Comparison of ENCODE assay signal across 21 cellular contexts in genomic region chr6:158672726-158673125, GRCh38. TPM values are rescaled to one million over a fixed set of nuclear protein-coding genes. Genes with fewer than 3 reads are reported as not detected.
DNase-seq lines count a peak whose midpoint lies in the region; ATAC-seq and TF ChIP-seq lines count a peak whose summit lies in the region.
"Had no signal": no experiment of that assay in that cellular context is flagged by ENCODE, and none has a peak within 500 bp of the region (broad histone marks: within the 10 kb centered on the region; RNA-seq: fewer than 3 reads in every experiment).

No MANE protein-coding gene starts in this region.

- peak; percentile 11 for DNase-seq in activated T-cell treated with anti-CD3 and anti-CD28 coated beads, Interleukin-2, amount 50 U/mL, for 24 hours
- DNase-seq in activated T-cell treated with anti-CD3 and anti-CD28 coated beads, Interleukin-2, amount 50 U/mL, for 4 hours: no peak
- peak; percentile 4 for DNase-seq in colonic mucosa
- peak; percentile 14 for DNase-seq in left lobe of liver (ENCODE audit: low spot score)
- no peak for DNase-seq in natural killer cell treated with Interleukin-12 subunit alpha and Interleukin-12 subunit beta and Interleukin-15 and Interleukin-18, amount 100 ng/mL, for 72 hours (ENCODE audit: low spot score)
- DNase-seq in NCI-H82 treated with DMSO at 0.1 percent for 48 hours (lab: John Stamatoyannopoulos, UW; ENCODE audit: unreplicated experiment): no peak
- DNase-seq in DMS 273 treated with DMSO at 0.1 percent for 48 hours (lab: John Stamatoyannopoulos, UW): no peak
- DNase-seq: 8988T; ACHN; AML-193; BE2C; CD4-positive, alpha-beta T cell; CD8-positive, alpha-beta memory T cell; DMS53; GF-D8; GOT3; HFFc6 had no signal

- no peak overlapping the region for H3K27ac Mint-ChIP-seq in activated T-cell treated with anti-CD3 and anti-CD28 coated beads, Interleukin-2, amount 50 U/mL, for 24 hours
- H3K27ac Mint-ChIP-seq in natural killer cell treated with Interleukin-12 subunit alpha and Interleukin-12 subunit beta and Interleukin-15 and Interleukin-18, amount 100 ng/mL, for 72 hours: no peak overlapping the region
- H3K27ac Mint-ChIP-seq: CD4-positive, alpha-beta T cell; HFFc6 had no signal

- H3K36me3 ChIP-seq in colonic mucosa: no peaks in the 10 kb centered on the region
- H3K36me3 ChIP-seq: BE2C, HAP-1 had no signal

- H3K27me3 ChIP-seq in colonic mucosa: no peaks in the 10 kb centered on the region
- H3K27me3 ChIP-seq: BE2C had no signal

- no peak overlapping the region for H3K4me3 ChIP-seq in colonic mucosa
- H3K4me3 ChIP-seq: A549; BLaER1 treated with 17β-estradiol and CSF1 and Interleukin-3, amounts not matched to agents 10 nM and 100 nM; HAP-1 had no signal

- peaks cover 85% of the 10 kb centered on the region for H3K36me3 Mint-ChIP-seq in activated T-cell treated with anti-CD3 and anti-CD28 coated beads, Interleukin-2, amount 50 U/mL, for 24 hours (ENCODE audit: low read depth)
- H3K36me3 Mint-ChIP-seq in activated T-cell treated with anti-CD3 and anti-CD28 coated beads, Interleukin-2, amount 50 U/mL, for 4 hours (ENCODE audit: insufficient read depth): peaks cover 31% of the 10 kb centered on the region
- H3K36me3 Mint-ChIP-seq in natural killer cell treated with Interleukin-12 subunit alpha and Interleukin-12 subunit beta and Interleukin-15 and Interleukin-18, amount 100 ng/mL, for 72 hours: peaks cover 30% of the 10 kb centered on the region

- no peak overlapping the region for H3K27ac ChIP-seq in colonic mucosa
- H3K27ac ChIP-seq: A549; BLaER1 treated with 17β-estradiol and CSF1 and Interleukin-3, amounts not matched to agents 10 nM and 100 nM had no signal

- intact Hi-C loops in colonic mucosa (cut with DNase I): no loop called here

- no peaks in the 10 kb centered on the region for H3K4me1 ChIP-seq in colonic mucosa
- H3K4me1 ChIP-seq: A549, HAP-1 had no signal

- no peak overlapping the region for H3K9ac ChIP-seq in colonic mucosa (ENCODE audit: low read depth in 2 of 2, low read length in 2 of 2)
- H3K9ac ChIP-seq: BLaER1 treated with 17β-estradiol and CSF1 and Interleukin-3, amounts not matched to agents 10 nM and 100 nM had no signal

- peaks cover 21% of the 10 kb centered on the region for H3K4me1 Mint-ChIP-seq in activated T-cell treated with anti-CD3 and anti-CD28 coated beads, Interleukin-2, amount 50 U/mL, for 24 hours (ENCODE audit: low read depth)
- H3K4me1 Mint-ChIP-seq in activated T-cell treated with anti-CD3 and anti-CD28 coated beads, Interleukin-2, amount 50 U/mL, for 4 hours (ENCODE audit: low read depth): peaks cover 7% of the 10 kb centered on the region
- peaks cover 25 to 33% of the 10 kb centered on the region in 2 donors for H3K4me1 Mint-ChIP-seq in natural killer cell treated with Interleukin-12 subunit alpha and Interleukin-12 subunit beta and Interleukin-15 and Interleukin-18, amount 100 ng/mL, for 72 hours (ENCODE audit: low read depth in 2 of 2)

- no peak for TF ChIP-seq CTCF in colonic mucosa (IDR thresholded peaks at IDR 0.05)

- no peaks in the 10 kb centered on the region for H3K9me3 Mint-ChIP-seq in activated T-cell treated with anti-CD3 and anti-CD28 coated beads, Interleukin-2, amount 50 U/mL, for 24 hours
- no peaks in the 10 kb centered on the region for H3K9me3 Mint-ChIP-seq in activated T-cell treated with anti-CD3 and anti-CD28 coated beads, Interleukin-2, amount 50 U/mL, for 4 hours
- no peaks in the 10 kb centered on the region for H3K9me3 Mint-ChIP-seq in natural killer cell treated with Interleukin-12 subunit alpha and Interleukin-12 subunit beta and Interleukin-15 and Interleukin-18, amount 100 ng/mL, for 72 hours
- H3K9me3 Mint-ChIP-seq: CD4-positive, alpha-beta T cell; CD8-positive, alpha-beta memory T cell; HFFc6 had no signal

- H3K9me3 ChIP-seq in colonic mucosa: no peaks in the 10 kb centered on the region
- H3K9me3 ChIP-seq: A549, BE2C, HAP-1 had no signal

- no peaks in the 10 kb centered on the region for H3K27me3 Mint-ChIP-seq in activated T-cell treated with anti-CD3 and anti-CD28 coated beads, Interleukin-2, amount 50 U/mL, for 24 hours
- no peaks in the 10 kb centered on the region for H3K27me3 Mint-ChIP-seq in activated T-cell treated with anti-CD3 and anti-CD28 coated beads, Interleukin-2, amount 50 U/mL, for 4 hours (ENCODE audit: low read depth)
- no peaks in the 10 kb centered on the region for H3K27me3 Mint-ChIP-seq in natural killer cell treated with Interleukin-12 subunit alpha and Interleukin-12 subunit beta and Interleukin-15 and Interleukin-18, amount 100 ng/mL, for 72 hours
- H3K27me3 Mint-ChIP-seq: CD4-positive, alpha-beta T cell; CD8-positive, alpha-beta memory T cell had no signal

- no peak overlapping the region for H3K4me3 Mint-ChIP-seq in activated T-cell treated with anti-CD3 and anti-CD28 coated beads, Interleukin-2, amount 50 U/mL, for 24 hours
- no peak overlapping the region for H3K4me3 Mint-ChIP-seq in activated T-cell treated with anti-CD3 and anti-CD28 coated beads, Interleukin-2, amount 50 U/mL, for 4 hours
- no peak overlapping the region for H3K4me3 Mint-ChIP-seq in natural killer cell treated with Interleukin-12 subunit alpha and Interleukin-12 subunit beta and Interleukin-15 and Interleukin-18, amount 100 ng/mL, for 72 hours
- H3K4me3 Mint-ChIP-seq: CD14-positive monocyte; CD4-positive, alpha-beta T cell; CD8-positive, alpha-beta memory T cell; HFFc6 had no signal

- no peak for ATAC-seq in activated T-cell treated with anti-CD3 and anti-CD28 coated beads, Interleukin-2, amount 50 U/mL, for 4 hours
- ATAC-seq in left lobe of liver: no peak
- no peak for ATAC-seq in natural killer cell treated with Interleukin-12 subunit alpha and Interleukin-12 subunit beta and Interleukin-15 and Interleukin-18, amount 100 ng/mL, for 72 hours
- ATAC-seq: A549 had no signal

RNA-seq across cellular contexts. Expression of gene SYTL3, which starts 22.9 kb away (rescaled TPM):
- 10 to 100 TPM; 33.6 to 72.6 (median 38.5) TPM for total RNA-seq in activated T-cell treated with anti-CD3 and anti-CD28 coated beads, Interleukin-2, amount 50 U/mL, for 4 hours
- total RNA-seq in colonic mucosa: 1 to 10 TPM; 1.1 to 3.1 TPM
- total RNA-seq in left lobe of liver: 0.43 TPM
- total RNA-seq in natural killer cell treated with Interleukin-12 subunit alpha and Interleukin-12 subunit beta and Interleukin-15 and Interleukin-18, amount 100 ng/mL, for 72 hours: 100 to 1,000 TPM; 199 to 246 TPM

RNA-seq across cellular contexts. Expression of gene DYNLT1, which starts 28.2 kb away (rescaled TPM):
- total RNA-seq in activated T-cell treated with anti-CD3 and anti-CD28 coated beads, Interleukin-2, amount 50 U/mL, for 4 hours: 10 to 100 TPM; 57.5 to 67.1 (median 64.9) TPM
- 100 to 1,000 TPM; 140 to 166 TPM for total RNA-seq in colonic mucosa
- 29.9 TPM for total RNA-seq in left lobe of liver
- total RNA-seq in natural killer cell treated with Interleukin-12 subunit alpha and Interleukin-12 subunit beta and Interleukin-15 and Interleukin-18, amount 100 ng/mL, for 72 hours: 100 to 1,000 TPM; 117 to 157 TPM

Comparison
In these comparisons a context has a peak if more than half of its experiments do, and no peak if none do; other contexts are left out.
1. DNase-seq: peak in activated T-cell treated with anti-CD3 and anti-CD28 coated beads, Interleukin-2, amount 50 U/mL, for 24 hours (single experiment), colonic mucosa (single experiment) and left lobe of liver (single experiment); none in activated T-cell treated with anti-CD3 and anti-CD28 coated beads, Interleukin-2, amount 50 U/mL, for 4 hours (single experiment), natural killer cell treated with Interleukin-12 subunit alpha and Interleukin-12 subunit beta and Interleukin-15 and Interleukin-18, amount 100 ng/mL, for 72 hours (single experiment), NCI-H82 treated with DMSO at 0.1 percent for 48 hours (single experiment) and DMS 273 treated with DMSO at 0.1 percent for 48 hours (single experiment).
2. RNA of gene SYTL3, which starts 22.9 kb away (total RNA-seq): 199 to 246 TPM in natural killer cell treated with Interleukin-12 subunit alpha and Interleukin-12 subunit beta and Interleukin-15 and Interleukin-18, amount 100 ng/mL, for 72 hours and 33.6 to 72.6 TPM in activated T-cell treated with anti-CD3 and anti-CD28 coated beads, Interleukin-2, amount 50 U/mL, for 4 hours; 1.1 to 3.1 TPM in colonic mucosa and 0.43 TPM in left lobe of liver (single experiment); every median in the first group is over 4 times any median in the second.